Comparison of ENCODE assay signal across 8 cellular contexts in genomic region chr9:129414377-129415021, GRCh38.
A peak's percentile ranks its signal among the peaks of the same experiment; 100 is the strongest.
DNase-seq lines count a peak whose midpoint lies in the region; ATAC-seq and TF ChIP-seq lines count a peak whose summit lies in the region.

No MANE protein-coding gene starts in this region.

- H3K4me1 Mint-ChIP-seq in CD4-positive, alpha-beta T cell (ENCODE audit: low read depth) = peaks cover 33% of the 10 kb centered on the region

- peak overlapping the region; percentile 95 for H3K4me3 Mint-ChIP-seq in CD4-positive, alpha-beta T cell

- H3K36me3 Mint-ChIP-seq in CD4-positive, alpha-beta T cell (ENCODE audit: low read depth) = peaks cover 9% of the 10 kb centered on the region
- H3K36me3 Mint-ChIP-seq in activated naive CD4-positive, alpha-beta T cell treated with anti-CD3 and anti-CD28 coated beads, Interleukin-2, amount 50 U/mL, for 72 hours = peaks cover 11 to 15% of the 10 kb centered on the region in 2 donors

- TF ChIP-seq CTCF in CD4-positive, alpha-beta T cell (IDR thresholded peaks at IDR 0.05) = no peak
- no peak for TF ChIP-seq CTCF in cardiac muscle cell (IDR thresholded peaks at IDR 0.05; ENCODE audit: low read depth, low read length)

- H3K9me3 ChIP-seq in CD4-positive, alpha-beta T cell (ENCODE audit: control insufficient read depth, low read length) = no peaks in the 10 kb centered on the region
- H3K9me3 ChIP-seq in cardiac muscle cell (ENCODE audit: low read depth) = no peaks in the 10 kb centered on the region

- peak; percentile 30 to 70 (median 54) for DNase-seq in CD4-positive, alpha-beta T cell
- DNase-seq in MV-4-11 (lab: John Stamatoyannopoulos, UW) (peak; percentile 4), cardiac muscle cell (ENCODE audit: low read depth in 1 of 2, low spot score in 1 of 2) (peak; percentile 36 to 48)
- no peak for DNase-seq in activated naive CD4-positive, alpha-beta T cell treated with anti-CD3 and anti-CD28 coated beads, Interleukin-2, amount 50 U/mL, for 72 hours (ENCODE audit: low spot score in 2 of 2)

- H3K4me3 ChIP-seq in cardiac muscle cell = peak overlapping the region; percentile 19
- peak overlapping the region; percentile 67 for H3K4me3 ChIP-seq in rectal smooth muscle tissue (ENCODE audit: low read length)

- H3K27ac Mint-ChIP-seq in CD4-positive, alpha-beta T cell = peak overlapping the region; percentile 99
- peak overlapping the region; percentile 94 to 99 for H3K27ac Mint-ChIP-seq in activated naive CD4-positive, alpha-beta T cell treated with anti-CD3 and anti-CD28 coated beads, Interleukin-2, amount 50 U/mL, for 72 hours

- no peaks in the 10 kb centered on the region for H3K36me3 ChIP-seq in cardiac muscle cell
- H3K36me3 ChIP-seq in rectal smooth muscle tissue (ENCODE audit: control insufficient read depth, insufficient read depth, low read length) = no peaks in the 10 kb centered on the region

- peak overlapping the region; percentile 77 for H3K9ac ChIP-seq in rectal smooth muscle tissue (ENCODE audit: low read length)

- intact Hi-C loops in CD4-positive, alpha-beta T cell (cut with DNase I, micrococcal nuclease) = loop anchor here (2.0 to 5.0 kb wide), 3 partner anchors 20 to 92 kb away; no protein-coding TSS in a partner anchor

- CTCF ChIA-PET in CD4-positive, alpha-beta T cell (lab: Charles Lee) = no interaction called here

- peak overlapping the region; percentile 96 for H3K27ac ChIP-seq in CD4-positive, alpha-beta T cell (ENCODE audit: low read depth, low read length)
- H3K27ac ChIP-seq in cardiac muscle cell = peak overlapping the region; percentile 99
- H3K27ac ChIP-seq in rectal smooth muscle tissue (ENCODE audit: low read depth, low read length) = peak overlapping the region; percentile 95

- no peaks in the 10 kb centered on the region for H3K27me3 Mint-ChIP-seq in CD4-positive, alpha-beta T cell

- POLR2A ChIA-PET in CD4-positive, alpha-beta T cell (lab: Charles Lee) = interaction anchor here (1.4 to 3.4 kb wide), 3 partner anchors 23 to 236 kb away, joined by 4 to 13 read pairs (median 7); partner anchors contain the start of gene IER5L

- peak; percentile 29 for ATAC-seq in CD4-positive, alpha-beta T cell (ENCODE audit: poor library complexity)
- ATAC-seq in activated naive CD4-positive, alpha-beta T cell treated with anti-CD3 and anti-CD28 coated beads, Interleukin-2, amount 50 U/mL, for 72 hours = no peak
- ATAC-seq in GM21360 (IDR thresholded peaks at IDR 0.05; ENCODE audit: unreplicated experiment) (no peak), HG02759 (IDR thresholded peaks at IDR 0.05; ENCODE audit: unreplicated experiment) (no peak), GM19397 (IDR thresholded peaks at IDR 0.05; ENCODE audit: unreplicated experiment) (no peak)

- peaks cover 5% of the 10 kb centered on the region for H3K9me3 Mint-ChIP-seq in CD4-positive, alpha-beta T cell
- H3K9me3 Mint-ChIP-seq in activated naive CD4-positive, alpha-beta T cell treated with anti-CD3 and anti-CD28 coated beads, Interleukin-2, amount 50 U/mL, for 72 hours = peaks cover 13 to 14% of the 10 kb centered on the region in 2 donors

- no peaks in the 10 kb centered on the region for H3K27me3 ChIP-seq in CD4-positive, alpha-beta T cell (ENCODE audit: control insufficient read depth, insufficient read depth, low read length)
- H3K27me3 ChIP-seq in cardiac muscle cell (no peaks in the 10 kb centered on the region), rectal smooth muscle tissue (ENCODE audit: control insufficient read depth, insufficient read depth, low read length) (no peaks in the 10 kb centered on the region)

- H3K4me1 ChIP-seq in cardiac muscle cell (ENCODE audit: low read depth) (peaks cover 20% of the 10 kb centered on the region), rectal smooth muscle tissue (ENCODE audit: control insufficient read depth, insufficient read depth, low read length) (peaks cover 9% of the 10 kb centered on the region)

Comparison
In these comparisons a context has a peak if more than half of its experiments do, and no peak if none do; other contexts are left out.
1. DNase-seq: peak in CD4-positive, alpha-beta T cell (10 of 10), MV-4-11 (single experiment) and cardiac muscle cell (2 of 2); none in activated naive CD4-positive, alpha-beta T cell treated with anti-CD3 and anti-CD28 coated beads, Interleukin-2, amount 50 U/mL, for 72 hours (0 of 2).
2. Peak in every context shown above with its lines, with median percentiles within 50 percentile points of each other: H3K27ac ChIP-seq.